Comparison of ENCODE assay signal across 14 cellular contexts in the genomic region with DNA sequence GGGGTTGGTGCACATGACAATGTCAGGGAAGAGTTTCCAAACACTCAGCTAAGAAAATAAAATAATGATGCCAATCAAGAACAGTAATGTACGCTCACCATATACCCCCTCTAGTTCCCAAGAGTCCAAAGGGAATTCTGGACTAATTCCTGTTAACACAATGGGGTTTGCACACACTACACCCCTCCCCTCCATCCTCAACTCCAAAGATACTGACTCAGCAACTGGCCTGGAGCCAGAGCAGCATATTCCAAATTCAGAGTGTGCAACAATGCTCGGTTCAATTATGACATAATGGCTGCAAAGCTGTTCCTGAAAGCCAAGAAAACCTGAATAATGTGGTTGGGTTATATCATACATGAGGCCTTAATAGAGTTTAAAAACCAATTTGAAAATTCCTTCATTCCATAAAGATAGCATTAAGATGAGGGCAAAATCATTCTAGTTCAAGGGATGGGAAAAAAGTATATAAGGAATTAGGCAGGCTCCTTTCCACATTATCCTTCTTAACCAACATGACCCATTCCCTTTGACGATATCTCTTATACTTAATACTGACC. TPM values are rescaled to one million over a fixed set of nuclear protein-coding genes. Genes with fewer than 3 reads are reported as not detected.
DNase-seq lines count a peak whose midpoint lies in the region; ATAC-seq, FAIRE-seq and TF ChIP-seq lines count a peak whose summit lies in the region.
"Had no signal": no experiment of that assay in that cellular context is flagged by ENCODE, and none has a peak within 500 bp of the region (broad histone marks: within the 10 kb centered on the region; RNA-seq: fewer than 3 reads in every experiment).

No MANE protein-coding gene starts in this region.

- H3K9ac ChIP-seq in mesendoderm (ENCODE audit: low read length) = no peak overlapping the region

- H3K4me2 ChIP-seq in mesendoderm (ENCODE audit: low read length) = no peak overlapping the region

- no peak overlapping the region for H3K4ac ChIP-seq in mesendoderm (ENCODE audit: low read depth, low read length)

- TF ChIP-seq CTCF in bronchial epithelial cell (IDR thresholded peaks at IDR 0.05; ENCODE audit: insufficient read depth, low read length, severe bottlenecking) = no peak

- H4K5ac ChIP-seq in mesendoderm (ENCODE audit: low read length) = no peak overlapping the region

- no peaks in the 10 kb centered on the region for H3K4me1 ChIP-seq in mesendoderm (ENCODE audit: control insufficient read depth, low read depth, low read length)
- H3K4me1 ChIP-seq: HAP-1 had no signal

- H3K23ac ChIP-seq in mesendoderm (ENCODE audit: low read length) = no peak overlapping the region

- FAIRE-seq in bronchial epithelial cell (lab: Jason Lieb, UNC) = no peak

- H3K4me3 ChIP-seq in MG63 (no peak overlapping the region), bronchial epithelial cell (ENCODE audit: low read depth, low read length) (no peak overlapping the region), mesendoderm (ENCODE audit: low read length) (no peak overlapping the region)
- H3K4me3 ChIP-seq: HAP-1, suprapubic skin had no signal

- H3K79me2 ChIP-seq in mesendoderm (ENCODE audit: control insufficient read depth, insufficient read depth, low read length) = no peaks in the 10 kb centered on the region

- H3K27me3 ChIP-seq in MG63 (no peaks in the 10 kb centered on the region), bronchial epithelial cell (ENCODE audit: control insufficient read depth, insufficient read depth, low read length) (no peaks in the 10 kb centered on the region), mesendoderm (ENCODE audit: insufficient read depth, low read length, poor library complexity) (no peaks in the 10 kb centered on the region)
- H3K27me3 ChIP-seq: suprapubic skin had no signal

- DNase-seq in EL = peak; percentile 52
- DNase-seq in MG63 = peak; percentile 74
- DNase-seq in bronchial epithelial cell (ENCODE audit: low read depth) = peak; percentile 42
- DNase-seq in lung microvascular endothelial cell (ENCODE audit: low read depth in 2 of 2) = peak; percentile 64 to 81
- no peak for DNase-seq in mesendoderm
- no peak for DNase-seq in dedifferentiated amniotic fluid mesenchymal stem cell (ENCODE audit: extremely low spot score)
- DNase-seq: activated naive CD8-positive, alpha-beta T cell treated with anti-CD3 and anti-CD28 coated beads, Interleukin-2, amount 10 ng/mL, durations not matched to agents 7 days and 5 days; CD4-positive, alpha-beta memory T cell; left colon; natural killer cell; NCI-H1092 had no signal

- H3K18ac ChIP-seq in mesendoderm (ENCODE audit: low read length) = no peak overlapping the region

- H2AK5ac ChIP-seq in mesendoderm (ENCODE audit: low read length) = no peak overlapping the region

- H3K9me3 ChIP-seq in MG63 = no peaks in the 10 kb centered on the region
- H3K9me3 ChIP-seq: HAP-1, suprapubic skin had no signal

- no peaks in the 10 kb centered on the region for H3K79me1 ChIP-seq in mesendoderm (ENCODE audit: low read length)

- no peak overlapping the region for H3K56ac ChIP-seq in mesendoderm (ENCODE audit: low read length)

- no peak overlapping the region for H2BK15ac ChIP-seq in mesendoderm (replicated peaks; ENCODE audit: low read depth)

- no CpG with 5 or more reads among the region's 3 CpGs for WGBS in mesendoderm (ENCODE audit: extremely low coverage, insufficient coverage, low lambda C conversion rate)

- no peak overlapping the region for H4K8ac ChIP-seq in mesendoderm (ENCODE audit: low read depth, low read length)

- no peak overlapping the region for H2BK120ac ChIP-seq in mesendoderm (ENCODE audit: low read depth, low read length)

- no peak overlapping the region for H3K27ac ChIP-seq in mesendoderm (ENCODE audit: low read depth, low read length)
- H3K27ac ChIP-seq: suprapubic skin had no signal

- H3K36me3 ChIP-seq in MG63 = peaks cover 21% of the 10 kb centered on the region
- H3K36me3 ChIP-seq in bronchial epithelial cell (ENCODE audit: control insufficient read depth, insufficient read depth, low read length) = peaks cover 1% of the 10 kb centered on the region
- no peaks in the 10 kb centered on the region for H3K36me3 ChIP-seq in mesendoderm (ENCODE audit: control insufficient read depth, insufficient read depth, low read length)
- H3K36me3 ChIP-seq: HAP-1, suprapubic skin had no signal

- H2BK5ac ChIP-seq in mesendoderm (ENCODE audit: low read length) = no peak overlapping the region

- no peak for ATAC-seq in GM18873 (IDR thresholded peaks at IDR 0.05; ENCODE audit: low FRiP score, unreplicated experiment)
- ATAC-seq: left colon, natural killer cell had no signal

RNA-seq across cellular contexts. Expression of gene C5orf63, which starts 4.5 kb away (rescaled TPM):
- total RNA-seq in MG63 (2014; rRNA removed; shearing (Covaris generic); ENCODE audit: low replicate concordance) = 2.5 and 12.2 TPM in 2 replicates
- total RNA-seq in bronchial epithelial cell (4.5 and 5.9 TPM in 2 replicates), lung microvascular endothelial cell (0.87 and 2.4 TPM in 2 replicates)
- polyA plus RNA-seq in mesendoderm (2013, experiment 1 of 2) = 0.72 TPM
- 0.49 TPM for polyA plus RNA-seq in mesendoderm (2013, experiment 2 of 2)

RNA-seq across cellular contexts. Expression of gene MARCHF3, which starts 38.5 kb away (rescaled TPM):
- total RNA-seq in MG63 (2014; rRNA removed; shearing (Covaris generic); ENCODE audit: low replicate concordance) = 5.2 and 6.9 TPM in 2 replicates
- total RNA-seq in bronchial epithelial cell = 1.6 and 6.5 TPM in 2 replicates
- 107 and 112 TPM in 2 replicates for total RNA-seq in lung microvascular endothelial cell
- 5.2 TPM for polyA plus RNA-seq in mesendoderm (2013, experiment 1 of 2)
- polyA plus RNA-seq in mesendoderm (2013, experiment 2 of 2) = 4.5 TPM

Comparison
In these comparisons a context has a peak if more than half of its experiments do, and no peak if none do; other contexts are left out.
1. DNase-seq: peak in EL (single experiment), MG63 (single experiment), bronchial epithelial cell (single experiment) and lung microvascular endothelial cell (2 of 2); none in mesendoderm (single experiment) and dedifferentiated amniotic fluid mesenchymal stem cell (single experiment).
2. RNA of gene MARCHF3, which starts 38.5 kb away (total RNA-seq): 107 to 112 TPM in lung microvascular endothelial cell; 5.2 to 6.9 TPM in MG63 and 1.6 to 6.5 TPM in bronchial epithelial cell; every median in the first group is over 10 times any median in the second.